2 cellular contexts compared by ENCODE assay signal in the genomic region with DNA sequence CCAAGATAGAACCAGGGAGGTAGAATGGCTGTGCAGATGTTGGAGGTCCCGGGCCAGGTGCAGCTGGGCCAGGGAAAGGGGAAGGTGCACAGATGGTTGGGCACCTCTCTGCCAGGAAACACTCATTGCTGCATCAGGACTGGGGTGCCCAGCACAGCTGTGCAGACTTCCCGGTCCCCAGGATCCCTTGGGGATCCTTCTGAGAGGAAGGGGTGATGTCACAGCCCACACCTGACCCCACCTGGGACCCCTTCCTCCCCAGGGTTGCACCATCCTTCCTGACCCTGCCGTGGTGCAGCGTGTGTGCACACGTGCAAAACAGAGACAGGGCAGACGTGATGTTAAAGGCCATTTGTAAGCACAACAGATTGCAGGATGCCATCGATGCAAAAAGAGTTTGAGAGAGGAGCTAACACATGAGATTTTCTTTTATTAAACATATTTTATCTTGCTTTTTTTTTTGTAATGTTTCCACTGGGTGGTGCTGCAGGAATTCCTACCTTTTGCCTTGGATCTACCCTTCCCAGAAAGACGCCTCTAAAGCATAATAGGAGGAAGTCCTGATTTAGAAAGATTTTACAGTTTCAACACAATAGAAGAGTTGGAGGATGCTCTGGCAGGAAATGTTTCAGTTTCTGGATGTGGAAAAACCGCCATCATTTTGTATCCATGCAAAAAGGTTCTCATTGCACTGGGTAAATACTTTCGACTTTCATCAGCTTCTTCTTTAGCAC.
TF ChIP-seq lines count a peak whose summit lies in the region.

No MANE protein-coding gene starts in this region.

TF ChIP-seq in liver, 16 proteins besides CTCF, POLR2A, EP300 and RAD21 (continued from another document):
- no peak for TF ChIP-seq FOXA1 (IDR thresholded peaks at IDR 0.05)

TF ChIP-seq in HepG2, 621 proteins besides CTCF, POLR2A, EP300 and RAD21 (continued from another document):
- TF ChIP-seq ZNF232 (CRISPR knock-in tag; IDR thresholded peaks at IDR 0.05; ENCODE audit: borderline replicate concordance) (no peak), NONO (IDR thresholded peaks at IDR 0.05) (no peak), NONO (CRISPR knock-in tag; conservative IDR thresholded peaks at IDR 0.05) (no peak), RBFOX2 (IDR thresholded peaks at IDR 0.05; ENCODE audit: low read depth, low read length) (no peak), AGO1 (IDR thresholded peaks at IDR 0.05; ENCODE audit: low read depth, low read length, poor library complexity, severe bottlenecking) (no peak), ZNF530 (CRISPR knock-in tag; IDR thresholded peaks at IDR 0.05; ENCODE audit: low read depth) (no peak), POLR2AphosphoS5 (IDR thresholded peaks at IDR 0.05; ENCODE audit: low read depth, low read length) (no peak), RBAK (CRISPR knock-in tag; IDR thresholded peaks at IDR 0.05) (no peak), ZKSCAN1 (IDR thresholded peaks at IDR 0.05; ENCODE audit: low read length) (no peak), ZNF331 (CRISPR knock-in tag; IDR thresholded peaks at IDR 0.05) (no peak), HNRNPUL1 (IDR thresholded peaks at IDR 0.05; ENCODE audit: low read depth, low read length) (no peak), PAWR (CRISPR knock-in tag; IDR thresholded peaks at IDR 0.05; ENCODE audit: borderline replicate concordance) (no peak), HNRNPK (IDR thresholded peaks at IDR 0.05; ENCODE audit: low read depth, low read length, poor library complexity, severe bottlenecking) (no peak), MBD4 (IDR thresholded peaks at IDR 0.05; ENCODE audit: borderline replicate concordance, low read length) (no peak), ZNF891 (CRISPR knock-in tag; IDR thresholded peaks at IDR 0.05) (no peak), NR2C2 (CRISPR knock-in tag; IDR thresholded peaks at IDR 0.05; ENCODE audit: borderline replicate concordance) (no peak)
- TF ChIP-seq, protein P1, sequence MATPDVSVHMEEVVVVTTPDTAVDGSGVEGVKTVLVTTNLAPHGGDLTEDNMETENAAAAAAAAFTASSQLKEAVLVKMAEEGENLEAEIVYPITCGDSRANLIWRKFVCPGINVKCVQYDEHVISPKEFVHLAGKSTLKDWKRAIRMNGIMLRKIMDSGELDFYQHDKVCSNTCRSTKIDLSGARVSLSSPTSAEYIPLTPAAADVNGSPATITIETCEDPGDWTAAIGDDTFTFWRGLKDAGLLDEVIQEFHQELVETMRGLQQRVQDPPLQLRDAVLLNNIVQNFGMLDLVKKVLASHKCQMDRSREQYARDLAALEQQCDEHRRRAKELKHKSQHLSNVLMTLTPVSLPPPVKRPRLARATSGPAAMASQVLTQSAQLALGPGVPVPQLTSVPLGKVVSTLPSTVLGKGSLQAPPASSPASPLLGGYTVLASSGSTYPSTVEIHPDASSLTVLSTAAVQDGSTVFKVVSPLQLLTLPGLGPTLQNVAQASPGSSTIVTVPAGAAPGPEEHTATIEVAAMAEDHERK (CRISPR knock-in tag; IDR thresholded peaks at IDR 0.05; ENCODE audit: low read depth), result no peak
- TF ChIP-seq, protein P2, sequence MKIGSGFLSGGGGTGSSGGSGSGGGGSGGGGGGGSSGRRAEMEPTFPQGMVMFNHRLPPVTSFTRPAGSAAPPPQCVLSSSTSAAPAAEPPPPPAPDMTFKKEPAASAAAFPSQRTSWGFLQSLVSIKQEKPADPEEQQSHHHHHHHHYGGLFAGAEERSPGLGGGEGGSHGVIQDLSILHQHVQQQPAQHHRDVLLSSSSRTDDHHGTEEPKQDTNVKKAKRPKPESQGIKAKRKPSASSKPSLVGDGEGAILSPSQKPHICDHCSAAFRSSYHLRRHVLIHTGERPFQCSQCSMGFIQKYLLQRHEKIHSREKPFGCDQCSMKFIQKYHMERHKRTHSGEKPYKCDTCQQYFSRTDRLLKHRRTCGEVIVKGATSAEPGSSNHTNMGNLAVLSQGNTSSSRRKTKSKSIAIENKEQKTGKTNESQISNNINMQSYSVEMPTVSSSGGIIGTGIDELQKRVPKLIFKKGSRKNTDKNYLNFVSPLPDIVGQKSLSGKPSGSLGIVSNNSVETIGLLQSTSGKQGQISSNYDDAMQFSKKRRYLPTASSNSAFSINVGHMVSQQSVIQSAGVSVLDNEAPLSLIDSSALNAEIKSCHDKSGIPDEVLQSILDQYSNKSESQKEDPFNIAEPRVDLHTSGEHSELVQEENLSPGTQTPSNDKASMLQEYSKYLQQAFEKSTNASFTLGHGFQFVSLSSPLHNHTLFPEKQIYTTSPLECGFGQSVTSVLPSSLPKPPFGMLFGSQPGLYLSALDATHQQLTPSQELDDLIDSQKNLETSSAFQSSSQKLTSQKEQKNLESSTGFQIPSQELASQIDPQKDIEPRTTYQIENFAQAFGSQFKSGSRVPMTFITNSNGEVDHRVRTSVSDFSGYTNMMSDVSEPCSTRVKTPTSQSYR (CRISPR knock-in tag; IDR thresholded peaks at IDR 0.05; ENCODE audit: borderline replicate concordance), result no peak
